8 cellular contexts compared by ENCODE assay signal in genomic region chr10:124741922-124742417, GRCh38. TPM values are rescaled to one million over a fixed set of nuclear protein-coding genes. Genes with fewer than 3 reads are reported as not detected.
A peak's percentile ranks its signal among the peaks of the same experiment; 100 is the strongest.
DNase-seq lines count a peak whose midpoint lies in the region; ATAC-seq, FAIRE-seq and TF ChIP-seq lines count a peak whose summit lies in the region.

No MANE protein-coding gene starts in this region.

- H3K27me3 ChIP-seq in esophagus (ENCODE audit: control insufficient read depth in 1 of 2, insufficient read depth in 2 of 2, low read length in 2 of 2) (no peaks in the 10 kb centered on the region), H7 (ENCODE audit: control insufficient read depth, insufficient read depth, low read length) (peaks cover 9% of the 10 kb centered on the region; the same call in 1 of the 2 replicates)

- no peaks in the 10 kb centered on the region for H3K36me3 ChIP-seq in SK-N-MC (ENCODE audit: insufficient read depth, low read length)
- H3K36me3 ChIP-seq in esophagus (ENCODE audit: control insufficient read depth in 2 of 2, insufficient read depth in 2 of 2, low read length in 1 of 2), result no peaks in the 10 kb centered on the region
- H3K36me3 ChIP-seq in H7 (replicated peaks; ENCODE audit: control insufficient read depth, insufficient read depth, low read length), result no peaks in the 10 kb centered on the region

- no peak for ATAC-seq in HG02763 (IDR thresholded peaks at IDR 0.05; ENCODE audit: unreplicated experiment)

- peak overlapping the region; percentile 1 for H3K9ac ChIP-seq in SK-N-MC (ENCODE audit: insufficient read length)

- no peak for TF ChIP-seq POLR2A in GM12892 (IDR thresholded peaks at IDR 0.05; ENCODE audit: low read depth, low read length)

- DNase-seq in GM12892 (ENCODE audit: insufficient read length), result no peak
- DNase-seq in SK-N-MC (ENCODE audit: low read depth, low spot score), result no peak
- peak; percentile 48 for DNase-seq in retina
- no peak for DNase-seq in GM19238 (ENCODE audit: insufficient read length, low spot score)
- DNase-seq in NCI-H2081 (lab: John Stamatoyannopoulos, UW), result no peak
- DNase-seq in H7, result no peak

- H3K27ac ChIP-seq in SK-N-MC, result no peak overlapping the region
- peak overlapping the region; percentile 88 to 95 for H3K27ac ChIP-seq in esophagus (ENCODE audit: low read depth in 2 of 2, low read length in 1 of 2)

- H3K4me1 ChIP-seq in esophagus (ENCODE audit: control insufficient read depth in 2 of 2, insufficient read depth in 2 of 2, low read length in 1 of 2), result peaks cover 9 to 16% of the 10 kb centered on the region in 2 donors

- H3K9me3 ChIP-seq in SK-N-MC (ENCODE audit: low read depth, low read length) (no peaks in the 10 kb centered on the region), esophagus (ENCODE audit: control insufficient read depth in 2 of 2, insufficient read depth in 1 of 2, low read depth in 1 of 2, low read length in 1 of 2) (no peaks in the 10 kb centered on the region)

- H3K4me3 ChIP-seq in SK-N-MC (peak overlapping the region; percentile 79), esophagus (ENCODE audit: low read depth in 1 of 2, low read length in 2 of 2) (peak overlapping the region in 1 of 2 donors; percentile 73), H7 (ENCODE audit: insufficient read depth, low read depth, low read length) (no peak overlapping the region)

- 32 to 42% methylated on average over 9 of the region's 9 CpGs for WGBS in esophagus, 2 donors

- FAIRE-seq in GM12892 (lab: Jason Lieb, UNC), result peak; percentile 42

RNA-seq across cellular contexts. Expression of gene FAM53B, which starts 2.2 kb away (rescaled TPM):
- polyA plus RNA-seq in GM12892 (2012; ENCODE audit: missing spikeins), result 6.0 TPM
- 10 to 100 TPM in 1 of 2 donors, 1 to 10 TPM in 1; 9.0 to 16.8 TPM for polyA plus RNA-seq in esophagus
- total RNA-seq in H7 (2014; rRNA removed; shearing (Covaris generic)), result 37.4 and 40.8 TPM in 2 replicates

RNA-seq across cellular contexts. Expression of gene EEF1AKMT2, which starts 49.7 kb away (rescaled TPM):
- polyA plus RNA-seq in GM12892 (2012; ENCODE audit: missing spikeins), result 25.0 TPM
- polyA plus RNA-seq in esophagus, result 10 to 100 TPM in 1 of 2 donors, 1 to 10 TPM in 1; 7.1 to 15.3 TPM
- 20.1 and 28.6 TPM in 2 replicates for total RNA-seq in H7 (2014; rRNA removed; shearing (Covaris generic))

RNA-seq across cellular contexts. Expression of gene ABRAXAS2, which starts 59.6 kb away (rescaled TPM):
- 12.8 TPM for polyA plus RNA-seq in GM12892 (2012; ENCODE audit: missing spikeins)
- polyA plus RNA-seq in esophagus, result 1 to 10 TPM; 5.1 to 6.9 TPM
- 14.2 and 19.8 TPM in 2 replicates for total RNA-seq in H7 (2014; rRNA removed; shearing (Covaris generic))
